ENCODE assay signal across 1 cellular context in genomic region chr21:39183272-39184049, GRCh38.
A peak's percentile ranks its signal among the peaks of the same experiment; 100 is the strongest.
TF ChIP-seq lines count a peak whose summit lies in the region.

A gene with protein sequence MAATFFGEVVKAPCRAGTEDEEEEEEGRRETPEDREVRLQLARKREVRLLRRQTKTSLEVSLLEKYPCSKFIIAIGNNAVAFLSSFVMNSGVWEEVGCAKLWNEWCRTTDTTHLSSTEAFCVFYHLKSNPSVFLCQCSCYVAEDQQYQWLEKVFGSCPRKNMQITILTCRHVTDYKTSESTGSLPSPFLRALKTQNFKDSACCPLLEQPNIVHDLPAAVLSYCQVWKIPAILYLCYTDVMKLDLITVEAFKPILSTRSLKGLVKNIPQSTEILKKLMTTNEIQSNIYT (minus strand): TSS chr21:39183451. CDS start chr21:39183385, 66 bp downstream.

TF ChIP-seq in HepG2, 621 proteins besides CTCF, POLR2A, EP300 and RAD21 (continued from another document and continues in another):
- TF ChIP-seq PRDM15 (CRISPR knock-in tag; IDR thresholded peaks at IDR 0.05) (no peak), PHF5A (CRISPR knock-in tag; IDR thresholded peaks at IDR 0.05; ENCODE audit: low read depth, unreplicated experiment) (peak; percentile 19), MXI1 (IDR thresholded peaks at IDR 0.05; ENCODE audit: borderline replicate concordance, low read depth, low read length) (peak; percentile 96; the same call in 2 of the 3 replicates), CBX1 (IDR thresholded peaks at IDR 0.05; ENCODE audit: low read depth) (peak; percentile 35), HOXA9 (CRISPR knock-in tag; IDR thresholded peaks at IDR 0.05; ENCODE audit: borderline replicate concordance) (peak; percentile 88), CENPX (CRISPR knock-in tag; IDR thresholded peaks at IDR 0.05) (no peak), ZNF549 (CRISPR knock-in tag; IDR thresholded peaks at IDR 0.05) (no peak), KLF6 (CRISPR knock-in tag; IDR thresholded peaks at IDR 0.05) (peak; percentile 45; the same call in 1 of the 2 replicates), ZNF484 (CRISPR knock-in tag; IDR thresholded peaks at IDR 0.05; ENCODE audit: borderline replicate concordance, low read depth) (peak; percentile 35; the same call in 1 of the 2 replicates), NR1H2 (CRISPR knock-in tag; IDR thresholded peaks at IDR 0.05; ENCODE audit: borderline replicate concordance, low read depth) (no peak), ZSCAN20 (CRISPR knock-in tag; IDR thresholded peaks at IDR 0.05; ENCODE audit: borderline replicate concordance) (peak; percentile 34; the same call in 1 of the 2 replicates), GFI1 (CRISPR knock-in tag; IDR thresholded peaks at IDR 0.05; ENCODE audit: borderline replicate concordance) (0 out of 2 replicates have a peak, but pooled peaks have one; percentile 4), MYPOP (CRISPR knock-in tag; IDR thresholded peaks at IDR 0.05) (peak; percentile 97), ZFP1 (CRISPR knock-in tag; IDR thresholded peaks at IDR 0.05) (no peak; the same call in 1 of the 2 replicates), POGK (CRISPR knock-in tag; conservative IDR thresholded peaks at IDR 0.05) (peak; percentile 77), ZNF777 (CRISPR knock-in tag; IDR thresholded peaks at IDR 0.05) (peak; percentile 65; the same call in 1 of the 2 replicates), ZNF709 (CRISPR knock-in tag; IDR thresholded peaks at IDR 0.05) (peak; percentile 85), HOXA3 (CRISPR knock-in tag; IDR thresholded peaks at IDR 0.05) (peak; percentile 77), ZNF703 (CRISPR knock-in tag; IDR thresholded peaks at IDR 0.05; ENCODE audit: borderline replicate concordance) (no peak; the same call in 1 of the 2 replicates), FIP1L1 (IDR thresholded peaks at IDR 0.05; ENCODE audit: borderline replicate concordance, insufficient read depth, low read depth, low read length) (no peak), ZNF496 (CRISPR knock-in tag; IDR thresholded peaks at IDR 0.05; ENCODE audit: insufficient replicate concordance) (no peak), TRAFD1 (CRISPR knock-in tag; IDR thresholded peaks at IDR 0.05; ENCODE audit: borderline replicate concordance) (no peak), ZNF761 (CRISPR knock-in tag; conservative IDR thresholded peaks at IDR 0.05) (peak; percentile 66; the same call in 1 of the 2 replicates), CHD4 (IDR thresholded peaks at IDR 0.05; ENCODE audit: borderline replicate concordance, low read length) (no peak; the same call in 1 of the 2 replicates), E2F1 (CRISPR knock-in tag; IDR thresholded peaks at IDR 0.05) (peak; percentile 57), ZNF225 (CRISPR knock-in tag; IDR thresholded peaks at IDR 0.05) (peak; percentile 88; the same call in 1 of the 2 replicates), ZNF746 (CRISPR knock-in tag; IDR thresholded peaks at IDR 0.05) (no peak; the same call in 1 of the 2 replicates), BCL6 (CRISPR knock-in tag; IDR thresholded peaks at IDR 0.05) (0 out of 2 replicates have a peak, but pooled peaks have one; percentile 14), SNAPC5 (CRISPR knock-in tag; IDR thresholded peaks at IDR 0.05; ENCODE audit: borderline replicate concordance) (no peak; the same call in 1 of the 2 replicates), ZNF446 (CRISPR knock-in tag; IDR thresholded peaks at IDR 0.05) (peak; percentile 90; the same call in 1 of the 2 replicates), ETV5 (CRISPR knock-in tag; IDR thresholded peaks at IDR 0.05; ENCODE audit: borderline replicate concordance) (no peak; the same call in 1 of the 2 replicates), ARHGAP35 (CRISPR knock-in tag; IDR thresholded peaks at IDR 0.05; ENCODE audit: borderline replicate concordance) (peak; percentile 84), ZNF850 (CRISPR knock-in tag; conservative IDR thresholded peaks at IDR 0.05) (no peak), ATF7-NPFF (CRISPR knock-in tag; IDR thresholded peaks at IDR 0.05; ENCODE audit: low read depth) (peak; percentile 69; the same call in 1 of the 2 replicates), HOXA7 (CRISPR knock-in tag; IDR thresholded peaks at IDR 0.05) (no peak), MXD1 (CRISPR knock-in tag; IDR thresholded peaks at IDR 0.05) (no peak; the same call in 1 of the 2 replicates), PRMT3 (CRISPR knock-in tag; IDR thresholded peaks at IDR 0.05; ENCODE audit: borderline replicate concordance, low read depth) (no peak)
- TF ChIP-seq, protein P1, sequence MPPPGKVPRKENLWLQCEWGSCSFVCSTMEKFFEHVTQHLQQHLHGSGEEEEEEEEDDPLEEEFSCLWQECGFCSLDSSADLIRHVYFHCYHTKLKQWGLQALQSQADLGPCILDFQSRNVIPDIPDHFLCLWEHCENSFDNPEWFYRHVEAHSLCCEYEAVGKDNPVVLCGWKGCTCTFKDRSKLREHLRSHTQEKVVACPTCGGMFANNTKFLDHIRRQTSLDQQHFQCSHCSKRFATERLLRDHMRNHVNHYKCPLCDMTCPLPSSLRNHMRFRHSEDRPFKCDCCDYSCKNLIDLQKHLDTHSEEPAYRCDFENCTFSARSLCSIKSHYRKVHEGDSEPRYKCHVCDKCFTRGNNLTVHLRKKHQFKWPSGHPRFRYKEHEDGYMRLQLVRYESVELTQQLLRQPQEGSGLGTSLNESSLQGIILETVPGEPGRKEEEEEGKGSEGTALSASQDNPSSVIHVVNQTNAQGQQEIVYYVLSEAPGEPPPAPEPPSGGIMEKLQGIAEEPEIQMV (CRISPR knock-in tag; IDR thresholded peaks at IDR 0.05; ENCODE audit: low read depth) = peak; percentile 64; the same call in 1 of the 2 replicates
- TF ChIP-seq, protein P2, sequence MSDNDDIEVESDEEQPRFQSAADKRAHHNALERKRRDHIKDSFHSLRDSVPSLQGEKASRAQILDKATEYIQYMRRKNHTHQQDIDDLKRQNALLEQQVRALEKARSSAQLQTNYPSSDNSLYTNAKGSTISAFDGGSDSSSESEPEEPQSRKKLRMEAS (IDR thresholded peaks at IDR 0.05) = peak; percentile 96
- TF ChIP-seq, protein P3, sequence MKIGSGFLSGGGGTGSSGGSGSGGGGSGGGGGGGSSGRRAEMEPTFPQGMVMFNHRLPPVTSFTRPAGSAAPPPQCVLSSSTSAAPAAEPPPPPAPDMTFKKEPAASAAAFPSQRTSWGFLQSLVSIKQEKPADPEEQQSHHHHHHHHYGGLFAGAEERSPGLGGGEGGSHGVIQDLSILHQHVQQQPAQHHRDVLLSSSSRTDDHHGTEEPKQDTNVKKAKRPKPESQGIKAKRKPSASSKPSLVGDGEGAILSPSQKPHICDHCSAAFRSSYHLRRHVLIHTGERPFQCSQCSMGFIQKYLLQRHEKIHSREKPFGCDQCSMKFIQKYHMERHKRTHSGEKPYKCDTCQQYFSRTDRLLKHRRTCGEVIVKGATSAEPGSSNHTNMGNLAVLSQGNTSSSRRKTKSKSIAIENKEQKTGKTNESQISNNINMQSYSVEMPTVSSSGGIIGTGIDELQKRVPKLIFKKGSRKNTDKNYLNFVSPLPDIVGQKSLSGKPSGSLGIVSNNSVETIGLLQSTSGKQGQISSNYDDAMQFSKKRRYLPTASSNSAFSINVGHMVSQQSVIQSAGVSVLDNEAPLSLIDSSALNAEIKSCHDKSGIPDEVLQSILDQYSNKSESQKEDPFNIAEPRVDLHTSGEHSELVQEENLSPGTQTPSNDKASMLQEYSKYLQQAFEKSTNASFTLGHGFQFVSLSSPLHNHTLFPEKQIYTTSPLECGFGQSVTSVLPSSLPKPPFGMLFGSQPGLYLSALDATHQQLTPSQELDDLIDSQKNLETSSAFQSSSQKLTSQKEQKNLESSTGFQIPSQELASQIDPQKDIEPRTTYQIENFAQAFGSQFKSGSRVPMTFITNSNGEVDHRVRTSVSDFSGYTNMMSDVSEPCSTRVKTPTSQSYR (CRISPR knock-in tag; IDR thresholded peaks at IDR 0.05; ENCODE audit: borderline replicate concordance) = peak; percentile 66; the same call in 1 of the 2 replicates
- TF ChIP-seq, protein P4, sequence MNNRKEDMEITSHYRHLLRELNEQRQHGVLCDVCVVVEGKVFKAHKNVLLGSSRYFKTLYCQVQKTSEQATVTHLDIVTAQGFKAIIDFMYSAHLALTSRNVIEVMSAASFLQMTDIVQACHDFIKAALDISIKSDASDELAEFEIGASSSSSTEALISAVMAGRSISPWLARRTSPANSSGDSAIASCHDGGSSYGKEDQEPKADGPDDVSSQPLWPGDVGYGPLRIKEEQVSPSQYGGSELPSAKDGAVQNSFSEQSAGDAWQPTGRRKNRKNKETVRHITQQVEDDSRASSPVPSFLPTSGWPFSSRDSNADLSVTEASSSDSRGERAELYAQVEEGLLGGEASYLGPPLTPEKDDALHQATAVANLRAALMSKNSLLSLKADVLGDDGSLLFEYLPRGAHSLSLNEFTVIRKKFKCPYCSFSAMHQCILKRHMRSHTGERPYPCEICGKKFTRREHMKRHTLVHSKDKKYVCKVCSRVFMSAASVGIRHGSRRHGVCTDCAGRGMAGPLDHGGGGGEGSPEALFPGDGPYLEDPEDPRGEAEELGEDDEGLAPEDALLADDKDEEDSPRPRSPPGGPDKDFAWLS (CRISPR knock-in tag; IDR thresholded peaks at IDR 0.05; ENCODE audit: borderline replicate concordance) = 0 out of 2 replicates have a peak, but pooled peaks have one; percentile 28
- TF ChIP-seq, protein P5, sequence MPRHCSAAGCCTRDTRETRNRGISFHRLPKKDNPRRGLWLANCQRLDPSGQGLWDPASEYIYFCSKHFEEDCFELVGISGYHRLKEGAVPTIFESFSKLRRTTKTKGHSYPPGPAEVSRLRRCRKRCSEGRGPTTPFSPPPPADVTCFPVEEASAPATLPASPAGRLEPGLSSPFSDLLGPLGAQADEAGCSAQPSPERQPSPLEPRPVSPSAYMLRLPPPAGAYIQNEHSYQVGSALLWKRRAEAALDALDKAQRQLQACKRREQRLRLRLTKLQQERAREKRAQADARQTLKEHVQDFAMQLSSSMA (CRISPR knock-in tag; IDR thresholded peaks at IDR 0.05) = peak; percentile 19; the same call in 1 of the 2 replicates
